1 cellular context compared by ENCODE assay signal in the genomic region with DNA sequence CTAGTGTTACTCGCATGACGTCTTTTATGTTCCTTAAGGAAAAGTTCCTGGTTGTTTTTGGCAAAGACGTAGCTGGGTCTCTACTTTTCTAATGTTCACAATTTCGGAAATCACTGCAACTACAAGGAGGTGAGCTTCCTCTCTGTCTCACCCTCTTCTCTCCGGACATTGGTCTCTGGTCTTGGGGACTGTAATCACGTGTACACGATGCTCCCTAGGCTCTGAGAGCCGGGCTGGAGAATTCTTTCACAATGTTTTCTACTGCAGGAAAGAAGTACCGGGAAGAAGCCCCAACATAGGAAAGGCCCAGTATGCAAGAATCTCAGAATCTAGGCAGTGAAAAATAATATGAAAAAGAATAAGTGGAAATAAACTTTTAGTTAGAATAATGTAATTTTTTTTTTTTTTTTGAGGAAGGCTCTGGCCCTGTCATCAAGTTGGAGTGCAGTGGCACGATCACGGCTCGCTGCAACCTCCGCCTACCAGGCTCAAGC.
A peak's percentile ranks its signal among the peaks of the same experiment; 100 is the strongest.
TF ChIP-seq lines count a peak whose summit lies in the region.

No MANE protein-coding gene starts in this region.

TF ChIP-seq in K562, 482 proteins besides CTCF, POLR2A, EP300 and RAD21 (continued from another document):
- TF ChIP-seq, protein P1, sequence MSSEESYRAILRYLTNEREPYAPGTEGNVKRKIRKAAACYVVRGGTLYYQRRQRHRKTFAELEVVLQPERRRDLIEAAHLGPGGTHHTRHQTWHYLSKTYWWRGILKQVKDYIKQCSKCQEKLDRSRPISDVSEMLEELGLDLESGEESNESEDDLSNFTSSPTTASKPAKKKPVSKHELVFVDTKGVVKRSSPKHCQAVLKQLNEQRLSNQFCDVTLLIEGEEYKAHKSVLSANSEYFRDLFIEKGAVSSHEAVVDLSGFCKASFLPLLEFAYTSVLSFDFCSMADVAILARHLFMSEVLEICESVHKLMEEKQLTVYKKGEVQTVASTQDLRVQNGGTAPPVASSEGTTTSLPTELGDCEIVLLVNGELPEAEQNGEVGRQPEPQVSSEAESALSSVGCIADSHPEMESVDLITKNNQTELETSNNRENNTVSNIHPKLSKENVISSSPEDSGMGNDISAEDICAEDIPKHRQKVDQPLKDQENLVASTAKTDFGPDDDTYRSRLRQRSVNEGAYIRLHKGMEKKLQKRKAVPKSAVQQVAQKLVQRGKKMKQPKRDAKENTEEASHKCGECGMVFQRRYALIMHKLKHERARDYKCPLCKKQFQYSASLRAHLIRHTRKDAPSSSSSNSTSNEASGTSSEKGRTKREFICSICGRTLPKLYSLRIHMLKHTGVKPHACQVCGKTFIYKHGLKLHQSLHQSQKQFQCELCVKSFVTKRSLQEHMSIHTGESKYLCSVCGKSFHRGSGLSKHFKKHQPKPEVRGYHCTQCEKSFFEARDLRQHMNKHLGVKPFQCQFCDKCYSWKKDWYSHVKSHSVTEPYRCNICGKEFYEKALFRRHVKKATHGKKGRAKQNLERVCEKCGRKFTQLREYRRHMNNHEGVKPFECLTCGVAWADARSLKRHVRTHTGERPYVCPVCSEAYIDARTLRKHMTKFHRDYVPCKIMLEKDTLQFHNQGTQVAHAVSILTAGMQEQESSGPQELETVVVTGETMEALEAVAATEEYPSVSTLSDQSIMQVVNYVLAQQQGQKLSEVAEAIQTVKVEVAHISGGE (CRISPR knock-in tag; IDR thresholded peaks at IDR 0.05) = 0 out of 6 replicates have a peak, but pooled peaks of 1 of the 3 experiments have one; percentile 12
- no peak for TF ChIP-seq MTA2 (IDR thresholded peaks at IDR 0.05; ENCODE audit: low read depth)
- TF ChIP-seq ZNF174 (CRISPR knock-in tag; IDR thresholded peaks at IDR 0.05) = no peak
- no peak for TF ChIP-seq RFX7 (CRISPR knock-in tag; IDR thresholded peaks at IDR 0.05)
- peak; percentile 29 to 54; a peak in 2 of 4 replicates for TF ChIP-seq KDM1A (IDR thresholded peaks at IDR 0.05)
- TF ChIP-seq PURB (CRISPR knock-in tag; IDR thresholded peaks at IDR 0.05; ENCODE audit: low read depth) = no peak
- TF ChIP-seq, protein P2, sequence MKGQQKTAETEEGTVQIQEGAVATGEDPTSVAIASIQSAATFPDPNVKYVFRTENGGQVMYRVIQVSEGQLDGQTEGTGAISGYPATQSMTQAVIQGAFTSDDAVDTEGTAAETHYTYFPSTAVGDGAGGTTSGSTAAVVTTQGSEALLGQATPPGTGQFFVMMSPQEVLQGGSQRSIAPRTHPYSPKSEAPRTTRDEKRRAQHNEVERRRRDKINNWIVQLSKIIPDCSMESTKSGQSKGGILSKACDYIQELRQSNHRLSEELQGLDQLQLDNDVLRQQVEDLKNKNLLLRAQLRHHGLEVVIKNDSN (CRISPR knock-in tag; IDR thresholded peaks at IDR 0.05) = peak; percentile 54
- peak in 1 of 2 experiments; percentile 25; a peak in 1 of 4 replicates for TF ChIP-seq RCOR1 (IDR thresholded peaks at IDR 0.05; ENCODE audit: borderline replicate concordance in 1 of 2, low read depth in 2 of 2, low read length in 2 of 2)
- no peak for TF ChIP-seq ARID2 (IDR thresholded peaks at IDR 0.05)
- TF ChIP-seq, protein P3, sequence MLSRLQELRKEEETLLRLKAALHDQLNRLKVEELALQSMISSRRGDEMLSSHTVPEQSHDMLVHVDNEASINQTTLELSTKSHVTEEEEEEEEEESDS (CRISPR knock-in tag; IDR thresholded peaks at IDR 0.05) = no peak
- no peak for TF ChIP-seq CEBPG (CRISPR knock-in tag; IDR thresholded peaks at IDR 0.05)
- 0 out of 4 replicates have a peak, but pooled peaks of 1 of the 2 experiments have one; percentile 6 for TF ChIP-seq CEBPG (tag; conservative IDR thresholded peaks at IDR 0.05 in 1 of 2, IDR thresholded peaks at IDR 0.05 in 1 of 2)
- no peak for TF ChIP-seq NR1H2 (CRISPR knock-in tag; IDR thresholded peaks at IDR 0.05)
- TF ChIP-seq E2F3 (CRISPR knock-in tag; IDR thresholded peaks at IDR 0.05) = no peak
- no peak for TF ChIP-seq KLF6 (CRISPR knock-in tag; IDR thresholded peaks at IDR 0.05; ENCODE audit: borderline replicate concordance)
- no peak for TF ChIP-seq RUNX1 (IDR thresholded peaks at IDR 0.05; ENCODE audit: low read depth)
- 0 out of 4 replicates have a peak, but pooled peaks of 1 of the 2 experiments have one; percentile 21 for TF ChIP-seq HDAC1 (IDR thresholded peaks at IDR 0.05)
- no peak for TF ChIP-seq WHSC1 (IDR thresholded peaks at IDR 0.05; ENCODE audit: low read length)
- no peak for TF ChIP-seq ZFP30 (CRISPR knock-in tag; IDR thresholded peaks at IDR 0.05; ENCODE audit: borderline replicate concordance)
- peak; percentile 56 for TF ChIP-seq RAD51 (IDR thresholded peaks at IDR 0.05; ENCODE audit: borderline replicate concordance, low read depth)
- no peak for TF ChIP-seq KLF13 (tag; IDR thresholded peaks at IDR 0.05; ENCODE audit: borderline replicate concordance, low read depth)
- TF ChIP-seq, protein P4, sequence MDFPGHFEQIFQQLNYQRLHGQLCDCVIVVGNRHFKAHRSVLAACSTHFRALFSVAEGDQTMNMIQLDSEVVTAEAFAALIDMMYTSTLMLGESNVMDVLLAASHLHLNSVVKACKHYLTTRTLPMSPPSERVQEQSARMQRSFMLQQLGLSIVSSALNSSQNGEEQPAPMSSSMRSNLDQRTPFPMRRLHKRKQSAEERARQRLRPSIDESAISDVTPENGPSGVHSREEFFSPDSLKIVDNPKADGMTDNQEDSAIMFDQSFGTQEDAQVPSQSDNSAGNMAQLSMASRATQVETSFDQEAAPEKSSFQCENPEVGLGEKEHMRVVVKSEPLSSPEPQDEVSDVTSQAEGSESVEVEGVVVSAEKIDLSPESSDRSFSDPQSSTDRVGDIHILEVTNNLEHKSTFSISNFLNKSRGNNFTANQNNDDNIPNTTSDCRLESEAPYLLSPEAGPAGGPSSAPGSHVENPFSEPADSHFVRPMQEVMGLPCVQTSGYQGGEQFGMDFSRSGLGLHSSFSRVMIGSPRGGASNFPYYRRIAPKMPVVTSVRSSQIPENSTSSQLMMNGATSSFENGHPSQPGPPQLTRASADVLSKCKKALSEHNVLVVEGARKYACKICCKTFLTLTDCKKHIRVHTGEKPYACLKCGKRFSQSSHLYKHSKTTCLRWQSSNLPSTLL (IDR thresholded peaks at IDR 0.05) = no peak
- TF ChIP-seq HEY1 (CRISPR knock-in tag; IDR thresholded peaks at IDR 0.05; ENCODE audit: borderline replicate concordance) = no peak
- TF ChIP-seq SAP30 (IDR thresholded peaks at IDR 0.05; ENCODE audit: borderline replicate concordance, insufficient read depth, low read depth, low read length, poor library complexity, severe bottlenecking) = no peak
- TF ChIP-seq, protein P5, sequence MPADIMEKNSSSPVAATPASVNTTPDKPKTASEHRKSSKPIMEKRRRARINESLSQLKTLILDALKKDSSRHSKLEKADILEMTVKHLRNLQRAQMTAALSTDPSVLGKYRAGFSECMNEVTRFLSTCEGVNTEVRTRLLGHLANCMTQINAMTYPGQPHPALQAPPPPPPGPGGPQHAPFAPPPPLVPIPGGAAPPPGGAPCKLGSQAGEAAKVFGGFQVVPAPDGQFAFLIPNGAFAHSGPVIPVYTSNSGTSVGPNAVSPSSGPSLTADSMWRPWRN (IDR thresholded peaks at IDR 0.05; ENCODE audit: low read depth) = no peak
